27 cellular contexts compared by ENCODE assay signal in the genomic region with DNA sequence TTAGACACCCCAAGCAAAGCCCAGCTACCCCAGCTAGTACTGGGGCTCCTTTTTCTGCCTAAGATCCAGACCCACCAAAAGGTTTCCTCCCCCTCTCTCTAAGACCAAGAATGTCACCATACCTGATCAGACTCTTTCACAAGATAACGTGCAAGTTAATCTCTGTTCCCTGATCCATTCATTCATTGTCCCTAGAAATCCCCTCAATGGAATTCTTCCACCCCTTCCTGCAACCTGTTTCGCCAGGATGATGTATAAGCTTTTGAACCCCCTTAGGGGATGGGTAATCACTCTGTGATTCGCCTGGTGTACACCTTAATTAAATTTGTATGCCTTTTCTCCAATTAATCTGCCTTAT. TPM values are rescaled to one million over a fixed set of nuclear protein-coding genes. Genes with fewer than 3 reads are reported as not detected.
DNase-seq lines count a peak whose midpoint lies in the region; ATAC-seq, FAIRE-seq and TF ChIP-seq lines count a peak whose summit lies in the region.
"Had no signal": no experiment of that assay in that cellular context is flagged by ENCODE, and none has a peak within 500 bp of the region (broad histone marks: within the 10 kb centered on the region; RNA-seq: fewer than 3 reads in every experiment).

No MANE protein-coding gene starts in this region.

- H4K8ac ChIP-seq in H1 (ENCODE audit: extremely low read depth, insufficient read depth, low read length) = no peak overlapping the region

- no peak overlapping the region; the same call in 1 of the 2 replicates for H2BK12ac ChIP-seq in H1 (ENCODE audit: low read depth, low read length)

- H4K20me1 ChIP-seq in GM23338 (replicated peaks; ENCODE audit: insufficient read depth) = no peaks in the 10 kb centered on the region
- no peaks in the 10 kb centered on the region for H4K20me1 ChIP-seq in H1 (replicated peaks in 1 of 2; ENCODE audit: control insufficient read depth in 1 of 2, insufficient read depth in 2 of 2, low read length in 2 of 2)
- H4K20me1 ChIP-seq: BLaER1 had no signal

- H2BK120ac ChIP-seq in H1 (replicated peaks; ENCODE audit: low read depth, low read length) = no peak overlapping the region

- POLR2A ChIA-PET in H1 (lab: Charles Lee; ENCODE audit: partially characterized antibody) = no interaction called here

- H3K79me2 ChIP-seq in GM23338 (replicated peaks; ENCODE audit: insufficient read depth) = no peaks in the 10 kb centered on the region
- H3K79me2 ChIP-seq in H1 (ENCODE audit: control insufficient read depth in 1 of 2, insufficient read depth in 2 of 2, low read length in 2 of 2) = no peaks in the 10 kb centered on the region

- no peak overlapping the region for H4K5ac ChIP-seq in H1 (ENCODE audit: insufficient read length, low read depth, low read length)

- TF ChIP-seq POLR2A in H1 (IDR thresholded peaks at IDR 0.05; ENCODE audit: control extremely low read depth in 1 of 2, low read depth in 2 of 2, low read length in 2 of 2) (no peak), testis (IDR thresholded peaks at IDR 0.05) (no peak)

- H3K27ac Mint-ChIP-seq in GM23338 = no peak overlapping the region
- H3K27ac Mint-ChIP-seq: CD14-positive monocyte; CD4-positive, alpha-beta memory T cell; CD4-positive, CD25-positive, alpha-beta regulatory T cell; CD8-positive, alpha-beta memory T cell had no signal

- no peak for TF ChIP-seq RAD21 in H1 (IDR thresholded peaks at IDR 0.05 in 1 of 2, conservative IDR thresholded peaks at IDR 0.05 in 1 of 2; ENCODE audit: low read depth in 2 of 2, low read length in 2 of 2)

- H3K4me1 ChIP-seq in GM23338 (ENCODE audit: insufficient read depth) (no peaks in the 10 kb centered on the region), H1 (replicated peaks in 1 of 4; ENCODE audit: control insufficient read depth in 3 of 4, insufficient read depth in 4 of 4, low read length in 3 of 4) (0 out of 7 replicates have a peak, but pooled peaks cover 0 to 2% (median 0%) of the 10 kb centered on the region in 4 experiments), testis (no peaks in the 10 kb centered on the region)
- H3K4me1 ChIP-seq: BLaER1 had no signal

- WGBS in H1 (ENCODE audit: extremely low coverage in 1 of 2, insufficient coverage in 1 of 2, insufficient read length in 1 of 2, insufficient replicate concordance in 2 of 2, low coverage in 1 of 2, low lambda C conversion rate in 2 of 2, missing lambda C conversion rate in 1 of 2), 2 experiments = 92% methylated on average over 3 of the region's 3 CpGs; no CpG with 5 or more reads in 1 of the 2 experiments
- WGBS in testis, 2 donors = 93 to 95% methylated on average over 3 of the region's 3 CpGs

- H3K79me1 ChIP-seq in H1 (ENCODE audit: low read depth, low read length) = no peaks in the 10 kb centered on the region

- peaks cover 12% of the 10 kb centered on the region; the same call in 1 of the 3 replicates for H3K4me1 Mint-ChIP-seq in GM23338

- no peak for ATAC-seq in GM23338
- ATAC-seq in activated CD4-positive, CD25-positive, alpha-beta regulatory T cell treated with anti-CD3 and anti-CD28 coated beads, Interleukin-2, amount 50 U/mL, for 24 hours = no peak

- H3K4ac ChIP-seq in H1 (replicated peaks; ENCODE audit: insufficient read length, low read depth, low read length) = no peak overlapping the region

- no peak overlapping the region for H3K14ac ChIP-seq in H1 (ENCODE audit: insufficient read length)

- DNase-seq in GM23338 (ENCODE audit: low spot score) = no peak
- peak; percentile 20 for DNase-seq in NCI-H82 treated with DMSO at 0.1 percent for 48 hours (lab: John Stamatoyannopoulos, UW; ENCODE audit: unreplicated experiment)
- DNase-seq in H1 (ENCODE audit: low read depth in 1 of 2, low spot score in 2 of 2) = no peak
- DNase-seq in NCI-H774 (lab: John Stamatoyannopoulos, UW) = no peak
- DNase-seq in NK-92 treated with Interleukin-12 subunit alpha and Interleukin-12 subunit beta, amount 100 ng/mL, for 24 hours (lab: John Stamatoyannopoulos, UW) = no peak
- DNase-seq in testis = no peak
- DNase-seq: 8988T; ACHN; BE2C; C1 segment of cervical spinal cord; Calu3; CD4-positive, alpha-beta memory T cell; CD4-positive, CD25-positive, alpha-beta regulatory T cell; CD8-positive, alpha-beta memory T cell; COR-L47; DMS79 treated with DMSO at 0.1 percent for 48 hours; GF-D8 had no signal

- H3K36me3 ChIP-seq in GM23338 (ENCODE audit: insufficient read depth) (no peaks in the 10 kb centered on the region), H1 (ENCODE audit: control insufficient read depth in 2 of 4, insufficient read depth in 4 of 4, low read length in 3 of 4) (no peaks in the 10 kb centered on the region; a peak in 1 of 8 replicates), testis (ENCODE audit: low read depth, missing control alignments) (no peaks in the 10 kb centered on the region)
- H3K36me3 ChIP-seq: BE2C, BLaER1 had no signal

- H3K56ac ChIP-seq in H1 (replicated peaks; ENCODE audit: insufficient read length, low read depth, low read length) = no peak overlapping the region

- H3K4me2 ChIP-seq in GM23338 (no peak overlapping the region), H1 (ENCODE audit: insufficient read depth in 1 of 2, low read depth in 2 of 2, low read length in 2 of 2) (no peak overlapping the region)
- H3K4me2 ChIP-seq: BLaER1 had no signal

- H3K4me3 Mint-ChIP-seq in GM23338 = no peak overlapping the region
- H3K4me3 Mint-ChIP-seq: CD14-positive monocyte; CD4-positive, alpha-beta memory T cell; CD4-positive, CD25-positive, alpha-beta regulatory T cell; CD8-positive, alpha-beta memory T cell had no signal

- H3K36me3 Mint-ChIP-seq in GM23338 (ENCODE audit: low read depth) = no peaks in the 10 kb centered on the region
- H3K36me3 Mint-ChIP-seq: CD14-positive monocyte; CD4-positive, alpha-beta memory T cell; CD4-positive, CD25-positive, alpha-beta regulatory T cell; CD8-positive, alpha-beta memory T cell had no signal

- no peaks in the 10 kb centered on the region for H3F3A ChIP-seq in GM23338 (replicated peaks; ENCODE audit: low read depth)

- H3K9ac ChIP-seq in H1 (replicated peaks in 1 of 4; ENCODE audit: extremely low read depth in 1 of 4, low read depth in 3 of 4, low read length in 3 of 4) = no peak overlapping the region
- H3K9ac ChIP-seq: BLaER1 had no signal

- TF ChIP-seq CTCF in GM23338 (conservative IDR thresholded peaks at IDR 0.05; ENCODE audit: low read depth in 2 of 2) (no peak), H1 (IDR thresholded peaks at IDR 0.05; ENCODE audit: control extremely low read depth in 1 of 3, insufficient read depth in 1 of 3, low read depth in 1 of 3, low read length in 3 of 3) (no peak), testis (IDR thresholded peaks at IDR 0.05) (no peak)

- no peaks in the 10 kb centered on the region for H3K9me3 ChIP-seq in H1 (ENCODE audit: insufficient read depth in 2 of 2, low read depth in 1 of 2, low read length in 1 of 2)
- H3K9me3 ChIP-seq in testis = no peaks in the 10 kb centered on the region
- H3K9me3 ChIP-seq: BE2C had no signal

- H2BK15ac ChIP-seq in H1 (ENCODE audit: low read length) = no peak overlapping the region

- no peak overlapping the region for H2BK5ac ChIP-seq in H1 (ENCODE audit: low read depth, low read length)

- H3K23ac ChIP-seq in H1 (ENCODE audit: insufficient read length) = no peak overlapping the region

- no peak overlapping the region for H3K27ac ChIP-seq in GM23338 (ENCODE audit: low read depth)
- no peak overlapping the region for H3K27ac ChIP-seq in H1 (ENCODE audit: low read depth, low read length)
- no peak overlapping the region for H3K27ac ChIP-seq in testis
- H3K27ac ChIP-seq: BLaER1 had no signal

- no peak overlapping the region for H4K91ac ChIP-seq in H1 (replicated peaks; ENCODE audit: insufficient read length, low read length)

- no peaks in the 10 kb centered on the region for H3K9me3 Mint-ChIP-seq in GM23338
- H3K9me3 Mint-ChIP-seq: CD4-positive, alpha-beta memory T cell had no signal

- intact Hi-C loops in testis (cut with DNase I; ENCODE audit: low total_unique reads) = no loop called here

- no peak overlapping the region for H2BK20ac ChIP-seq in H1 (ENCODE audit: low read length)

- CTCF ChIA-PET in H1 (lab: Charles Lee; ENCODE audit: partially characterized antibody) = interaction anchor here (0.8 to 1.5 kb wide), 4 partner anchors 12 to 72 kb away, joined by 3 to 5 read pairs (median 3); no protein-coding TSS in a partner anchor

- no peak overlapping the region for H3K18ac ChIP-seq in H1 (ENCODE audit: extremely low read depth, low read length)

- H2AK5ac ChIP-seq in H1 (ENCODE audit: low read depth, low read length) = no peak overlapping the region

- H3K9me2 ChIP-seq in GM23338 (ENCODE audit: insufficient read depth) = peaks cover 6% of the 10 kb centered on the region; the same call in 1 of the 2 replicates

- H3K23me2 ChIP-seq in H1 (ENCODE audit: low read depth, low read length) = no peaks in the 10 kb centered on the region

- H3K4me3 ChIP-seq in GM23338 (no peak overlapping the region), H1 (ENCODE audit: extremely low read depth in 1 of 4, insufficient read depth in 2 of 4, low read depth in 3 of 4, low read length in 4 of 4) (no peak overlapping the region), testis (no peak overlapping the region)
- H3K4me3 ChIP-seq: BLaER1 had no signal

- peaks cover 2% of the 10 kb centered on the region for H3K27me3 Mint-ChIP-seq in GM23338 (ENCODE audit: insufficient read depth, low read depth, poor library complexity)

- TF ChIP-seq EP300 in H1 (IDR thresholded peaks at IDR 0.05; ENCODE audit: borderline replicate concordance in 1 of 2, low read depth in 2 of 2, low read length in 2 of 2) = no peak

- H3K27me3 ChIP-seq in GM23338 (ENCODE audit: insufficient read depth) = no peaks in the 10 kb centered on the region
- no peaks in the 10 kb centered on the region for H3K27me3 ChIP-seq in H1 (replicated peaks in 1 of 4; ENCODE audit: control insufficient read depth in 3 of 4, extremely low read depth in 1 of 4, insufficient read depth in 3 of 4, low read length in 3 of 4)
- H3K27me3 ChIP-seq in testis = no peaks in the 10 kb centered on the region
- H3K27me3 ChIP-seq: BE2C, BLaER1 had no signal

- no peak for FAIRE-seq in H1 (lab: Jason Lieb, UNC)
- FAIRE-seq: A204.1, D721Med, G401.6, GM12891, GM19239 had no signal

- H2AFZ ChIP-seq in GM23338 = peak overlapping the region; percentile 72
- H2AFZ ChIP-seq in H1 (ENCODE audit: low read length) = peak overlapping the region; percentile 68

RNA-seq across cellular contexts. Expression of a gene that starts 17.3 kb away (rescaled TPM):
- total RNA-seq in GM23338 (2014; rRNA removed; shearing (Covaris generic)) = 8.0 and 9.5 TPM in 2 replicates
- polyA plus RNA-seq in GM23338 (2016; fragmentation: Nextera tagmentation; extraction: Ambion mirVana) (5.2 and 6.5 TPM in 2 replicates), H1 (2011; rRNA removed) (5.2 and 5.3 TPM in 2 replicates), testis (ENCODE audit: insufficient read depth, low read depth, low replicate concordance) (30.5 TPM)
- 6.5 and 10.1 TPM in 2 replicates for total RNA-seq in H1 (2021; fragmentation: NEBNext Ultra II Directional; extraction: Animal tissue kit (Norgen Biotek cat#: 25700))
- polyA plus RNA-seq in H1 (2011; cell fraction: cytosol; rRNA removed) = 7.2 TPM
- 10.0 TPM for polyA plus RNA-seq in H1 (2011; cell fraction: nucleus; rRNA removed)
- 4.5 to 7.6 TPM (median 5.2 TPM) in 4 replicates for polyA plus RNA-seq in H1 (2012, experiment 1 of 2)
- polyA plus RNA-seq in H1 (2012, experiment 2 of 2) = 0.87 TPM
- 8.7 TPM for polyA plus RNA-seq in H1 (2013, experiment 1 of 2)
- polyA plus RNA-seq in H1 (2013, experiment 2 of 2) = 8.7 TPM
- polyA minus RNA-seq in H1 (2011; rRNA and poly(A)+ RNA removed) = 5.0 and 6.1 TPM in 2 replicates
- polyA minus RNA-seq in H1 (2011; cell fraction: cytosol; rRNA and poly(A)+ RNA removed) = 3.7 TPM
- polyA minus RNA-seq in H1 (2011; cell fraction: nucleus; rRNA and poly(A)+ RNA removed) = 18.9 TPM
- 10 to 100 TPM; 28.1 to 39.2 TPM for total RNA-seq in testis

RNA-seq across cellular contexts. Expression of a gene that starts 26.3 kb away (rescaled TPM):
- not detected in 2 replicates for total RNA-seq in GM23338 (2014; rRNA removed; shearing (Covaris generic))
- polyA plus RNA-seq in GM23338 (2016; fragmentation: Nextera tagmentation; extraction: Ambion mirVana) (not detected in 2 replicates), H1 (2011; rRNA removed) (not detected in 2 replicates), testis (ENCODE audit: insufficient read depth, low read depth, low replicate concordance) (not detected)
- total RNA-seq in H1 (2021; fragmentation: NEBNext Ultra II Directional; extraction: Animal tissue kit (Norgen Biotek cat#: 25700)) = not detected in 2 replicates
- not detected for polyA plus RNA-seq in H1 (2011; cell fraction: cytosol; rRNA removed)
- not detected for polyA plus RNA-seq in H1 (2011; cell fraction: nucleus; rRNA removed)
- not detected in 4 replicates for polyA plus RNA-seq in H1 (2012, experiment 1 of 2)
- not detected for polyA plus RNA-seq in H1 (2012, experiment 2 of 2)
- polyA plus RNA-seq in H1 (2013, experiment 1 of 2) = not detected
- not detected for polyA plus RNA-seq in H1 (2013, experiment 2 of 2)
- polyA minus RNA-seq in H1 (2011; rRNA and poly(A)+ RNA removed) = not detected in 2 replicates
- not detected for polyA minus RNA-seq in H1 (2011; cell fraction: cytosol; rRNA and poly(A)+ RNA removed)
- polyA minus RNA-seq in H1 (2011; cell fraction: nucleus; rRNA and poly(A)+ RNA removed) = not detected
- under 1 TPM in 1 of 2 donors, not detected in 1; 0.12 TPM for total RNA-seq in testis
- total RNA-seq: A673; Calu3; CD4-positive, alpha-beta memory T cell; CD4-positive, CD25-positive, alpha-beta regulatory T cell; CD8-positive, alpha-beta memory T cell had no signal
- polyA plus RNA-seq: AG04450; CD14-positive monocyte; CD4-positive, alpha-beta memory T cell; CD4-positive, CD25-positive, alpha-beta regulatory T cell; CD8-positive, alpha-beta memory T cell had no signal

RNA-seq across cellular contexts. Expression of a gene that starts 52.4 kb away (rescaled TPM):
- 14.6 and 19.4 TPM in 2 replicates for total RNA-seq in GM23338 (2014; rRNA removed; shearing (Covaris generic))
- polyA plus RNA-seq in GM23338 (2016; fragmentation: Nextera tagmentation; extraction: Ambion mirVana) (3.9 and 5.0 TPM in 2 replicates), H1 (2011; rRNA removed) (4.2 and 4.9 TPM in 2 replicates), testis (ENCODE audit: insufficient read depth, low read depth, low replicate concordance) (51.0 TPM)
- 14.9 and 15.5 TPM in 2 replicates for total RNA-seq in H1 (2021; fragmentation: NEBNext Ultra II Directional; extraction: Animal tissue kit (Norgen Biotek cat#: 25700))
- polyA plus RNA-seq in H1 (2011; cell fraction: cytosol; rRNA removed) = 5.4 TPM
- polyA plus RNA-seq in H1 (2011; cell fraction: nucleus; rRNA removed) = 4.9 TPM
- 4.0 to 8.0 TPM (median 6.3 TPM) in 4 replicates for polyA plus RNA-seq in H1 (2012, experiment 1 of 2)
- 0.59 TPM for polyA plus RNA-seq in H1 (2012, experiment 2 of 2)
- polyA plus RNA-seq in H1 (2013, experiment 1 of 2) = 6.9 TPM
- polyA plus RNA-seq in H1 (2013, experiment 2 of 2) = 6.6 TPM
- 11.5 and 15.0 TPM in 2 replicates for polyA minus RNA-seq in H1 (2011; rRNA and poly(A)+ RNA removed)
- 9.3 TPM for polyA minus RNA-seq in H1 (2011; cell fraction: cytosol; rRNA and poly(A)+ RNA removed)
- 19.3 TPM for polyA minus RNA-seq in H1 (2011; cell fraction: nucleus; rRNA and poly(A)+ RNA removed)
- total RNA-seq in testis = 100 to 1,000 TPM in 1 of 2 donors, 10 to 100 TPM in 1; 84.0 to 111 TPM
